In genomic region chr12:62967701-62968100, GRCh38 we compare ENCODE assay signal across 13 cellular contexts. TPM values are rescaled to one million over a fixed set of nuclear protein-coding genes. Genes with fewer than 3 reads are reported as not detected.
DNase-seq lines count a peak whose midpoint lies in the region; ATAC-seq and TF ChIP-seq lines count a peak whose summit lies in the region.
"Had no signal": no experiment of that assay in that cellular context is flagged by ENCODE, and none has a peak within 500 bp of the region (broad histone marks: within the 10 kb centered on the region; RNA-seq: fewer than 3 reads in every experiment).

No MANE protein-coding gene starts in this region.

- DNase-seq in Calu3 (no peak), LNCaP clone FGC (ENCODE audit: low read depth) (peak; percentile 86), chondrocyte (ENCODE audit: low spot score) (no peak), sciatic nerve (ENCODE audit: low spot score) (no peak), NCI-H2171 (lab: John Stamatoyannopoulos, UW) (no peak)
- DNase-seq: BE2C; CD4-positive, alpha-beta memory T cell; DND-41; GDM1 had no signal

- H3K4me3 ChIP-seq in LNCaP clone FGC (ENCODE audit: low read depth, low read length) = no peak overlapping the region
- H3K4me3 ChIP-seq: A549, HAP-1 had no signal

- peak overlapping the region; percentile 92 for H3K27ac Mint-ChIP-seq in Calu3 (ENCODE audit: unreplicated experiment)
- peak overlapping the region; percentile 8 for H3K27ac Mint-ChIP-seq in chondrocyte (ENCODE audit: unreplicated experiment)
- H3K27ac Mint-ChIP-seq: CD4-positive, alpha-beta memory T cell had no signal

- intact Hi-C loops in Calu3 (cut with micrococcal nuclease; ENCODE audit: unreplicated experiment) (no loop called here), sciatic nerve (cut with DNase I) (no loop called here)

- no peak overlapping the region for H3K4me3 Mint-ChIP-seq in Calu3 (ENCODE audit: low read depth, unreplicated experiment)
- no peak overlapping the region for H3K4me3 Mint-ChIP-seq in chondrocyte (ENCODE audit: unreplicated experiment)
- H3K4me3 Mint-ChIP-seq: CD4-positive, alpha-beta memory T cell had no signal

- H3K36me3 Mint-ChIP-seq in Calu3 (ENCODE audit: insufficient read depth, unreplicated experiment) (peaks cover 14% of the 10 kb centered on the region), chondrocyte (ENCODE audit: low read depth) (no peaks in the 10 kb centered on the region)
- H3K36me3 Mint-ChIP-seq: CD4-positive, alpha-beta memory T cell had no signal

- TF ChIP-seq CTCF in Calu3 (IDR thresholded peaks at IDR 0.05; ENCODE audit: unreplicated experiment) = no peak
- no peak for TF ChIP-seq CTCF in LNCaP clone FGC (IDR thresholded peaks at IDR 0.05; ENCODE audit: control insufficient read depth, extremely low read depth, insufficient read depth)
- no peak for TF ChIP-seq CTCF in chondrocyte (IDR thresholded peaks at IDR 0.05)

- H3K4me1 Mint-ChIP-seq in Calu3 (ENCODE audit: low read depth, unreplicated experiment) (peaks cover 42% of the 10 kb centered on the region), chondrocyte (ENCODE audit: low read depth) (peaks cover 37% of the 10 kb centered on the region)
- H3K4me1 Mint-ChIP-seq: CD4-positive, alpha-beta memory T cell had no signal

- CTCF ChIA-PET in Calu3 (lab: Charles Lee) = interaction anchor here (1.0 kb wide), 1 partner anchor 10 kb away, joined by 3 read pairs; no protein-coding TSS in a partner anchor

- no peak for ATAC-seq in GM21526 (IDR thresholded peaks at IDR 0.05; ENCODE audit: low FRiP score, unreplicated experiment)
- ATAC-seq in HG03571 (IDR thresholded peaks at IDR 0.05; ENCODE audit: unreplicated experiment) = no peak
- ATAC-seq in sciatic nerve = no peak
- ATAC-seq: A549 had no signal

- H3K27me3 Mint-ChIP-seq in Calu3 (ENCODE audit: unreplicated experiment) (no peaks in the 10 kb centered on the region), chondrocyte (ENCODE audit: low read depth) (no peaks in the 10 kb centered on the region)

- BruUV-seq in Calu3 (replicated peaks; lab: Mats Ljungman, UMichigan) = no TSS peak

- no peaks in the 10 kb centered on the region for H3K9me3 Mint-ChIP-seq in Calu3 (ENCODE audit: low read depth, unreplicated experiment)
- no peaks in the 10 kb centered on the region for H3K9me3 Mint-ChIP-seq in chondrocyte (ENCODE audit: low read depth)
- H3K9me3 Mint-ChIP-seq: CD4-positive, alpha-beta memory T cell had no signal

RNA-seq across cellular contexts. Expression of gene PPM1H, which starts 32.8 kb away (rescaled TPM):
- total RNA-seq in Calu3 (2022) (36.7 and 39.1 TPM in 2 replicates), chondrocyte (34.3 to 55.9 TPM (median 44.8 TPM) in 3 replicates), sciatic nerve (12.3 TPM)
